16 cellular contexts compared by ENCODE assay signal in the genomic region with DNA sequence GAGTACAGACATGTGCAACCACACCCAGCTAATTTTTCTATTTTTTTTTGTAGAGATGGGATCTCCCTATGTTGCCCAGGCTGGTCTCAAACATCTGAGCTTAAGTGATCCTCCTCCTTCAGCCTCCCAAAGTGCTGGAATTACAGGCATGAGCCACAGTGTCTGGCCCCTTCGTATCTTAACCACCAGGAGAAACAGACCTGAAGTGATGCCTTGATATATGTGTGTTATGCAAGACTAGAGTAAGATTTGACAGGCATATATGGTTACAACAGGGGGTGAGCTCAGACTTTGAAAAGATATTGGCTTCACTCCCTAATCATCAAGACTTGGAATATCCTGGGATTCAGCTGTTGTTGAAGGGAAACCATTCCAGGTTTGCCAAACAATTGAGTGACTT. TPM values are rescaled to one million over a fixed set of nuclear protein-coding genes. Genes with fewer than 3 reads are reported as not detected.
DNase-seq lines count a peak whose midpoint lies in the region; ATAC-seq and TF ChIP-seq lines count a peak whose summit lies in the region.
"Had no signal": no experiment of that assay in that cellular context is flagged by ENCODE, and none has a peak within 500 bp of the region (broad histone marks: within the 10 kb centered on the region; RNA-seq: fewer than 3 reads in every experiment).

No MANE protein-coding gene starts in this region.

- DNase-seq in NOMO-1 treated with DMSO at 0.1 percent for 48 hours (lab: John Stamatoyannopoulos, UW; ENCODE audit: unreplicated experiment) (peak; percentile 15), NOMO-1 treated with dmso at 0.1 percent for 144 hours (lab: John Stamatoyannopoulos, UW; ENCODE audit: unreplicated experiment) (no peak), amniotic epithelial cell (ENCODE audit: low read depth) (peak; percentile 68), fibroblast of the aortic adventitia (ENCODE audit: low read depth) (peak; percentile 23), T-cell (no peak), foreskin fibroblast (no peak), GOT3 (lab: John Stamatoyannopoulos, UW) (no peak)
- DNase-seq: 8988T; CD4-positive, CD25-positive, alpha-beta regulatory T cell; DMS153; DMS79 treated with DMSO at 0.1 percent for 48 hours; EL had no signal

- H3K27me3 Mint-ChIP-seq in T-cell = peaks cover 0 to 3% of the 10 kb centered on the region in 2 donors

- H3K4me3 ChIP-seq in fibroblast of the aortic adventitia (ENCODE audit: low read depth, low read length) = no peak overlapping the region
- no peak overlapping the region for H3K4me3 ChIP-seq in foreskin fibroblast (ENCODE audit: low read depth in 1 of 2, low read length in 2 of 2)
- H3K4me3 ChIP-seq: BLaER1 treated with 17β-estradiol and CSF1 and Interleukin-3, amounts not matched to agents 10 nM and 100 nM; GM23338 had no signal

- POLR2A ChIA-PET in T-cell (lab: Charles Lee) = interaction anchor here in 1 of 2 donors (0.7 kb wide), 1 partner anchor 13 kb away, joined by 5 read pairs; no protein-coding TSS in a partner anchor

- no peak overlapping the region for H3K27ac Mint-ChIP-seq in T-cell
- H3K27ac Mint-ChIP-seq: CD4-positive, CD25-positive, alpha-beta regulatory T cell; GM23338; H9 had no signal

- no peaks in the 10 kb centered on the region for H3K9me3 Mint-ChIP-seq in T-cell
- H3K9me3 Mint-ChIP-seq: CD4-positive, CD25-positive, alpha-beta regulatory T cell; GM23338; H9 had no signal

- H3K36me3 Mint-ChIP-seq in T-cell = no peaks in the 10 kb centered on the region
- H3K36me3 Mint-ChIP-seq: CD4-positive, CD25-positive, alpha-beta regulatory T cell had no signal

- no peak for TF ChIP-seq CTCF in fibroblast of the aortic adventitia (IDR thresholded peaks at IDR 0.05; ENCODE audit: insufficient read depth, low read length)
- TF ChIP-seq CTCF in foreskin fibroblast (IDR thresholded peaks at IDR 0.05; ENCODE audit: low read depth, low read length) = no peak

- no peak overlapping the region for H3K4me3 Mint-ChIP-seq in T-cell
- H3K4me3 Mint-ChIP-seq: CD4-positive, CD25-positive, alpha-beta regulatory T cell; GM23338; H9 had no signal

- no peak for ATAC-seq in T-cell (replicated peaks in 1 of 4)
- ATAC-seq: GM23338, HepG2 had no signal

- peaks cover 0 to 14% (median 3%) of the 10 kb centered on the region in 3 donors for H3K4me1 Mint-ChIP-seq in T-cell

- CTCF ChIA-PET in T-cell (lab: Charles Lee) = interaction anchor here (0.5 kb wide), 2 partner anchors 41 to 634 kb away, joined by 3 read pairs; no protein-coding TSS in a partner anchor

RNA-seq across cellular contexts. Expression of a gene that starts 10.7 kb away (rescaled TPM):
- total RNA-seq in fibroblast of the aortic adventitia (ENCODE audit: low replicate concordance) (0.74 and 22.1 TPM in 2 replicates), T-cell (10 to 100 TPM in 2 of 5 donors, 1 to 10 TPM in 3; 5.3 to 19.6 (median 7.9) TPM)

RNA-seq across cellular contexts. Expression of a gene that starts 22.7 kb away (rescaled TPM):
- total RNA-seq in fibroblast of the aortic adventitia (ENCODE audit: low replicate concordance) (4.7 and 8.4 TPM in 2 replicates), T-cell (1 to 10 TPM in 3 of 5 donors, under 1 TPM in 2; 0.82 to 3.3 (median 1.1) TPM)

RNA-seq across cellular contexts. Expression of a gene that starts 55.4 kb away (rescaled TPM):
- total RNA-seq in fibroblast of the aortic adventitia (ENCODE audit: low replicate concordance) (0.25 TPM in 1 of 2 replicates, not detected in the other), T-cell (1 to 10 TPM in 2 of 5 donors, under 1 TPM in 3; 0.47 to 3.5 (median 0.88) TPM)
- total RNA-seq: CD4-positive, CD25-positive, alpha-beta regulatory T cell; GM23338; H9; HepG2 had no signal

Comparison
In these comparisons a context has a peak if more than half of its experiments do, and no peak if none do; other contexts are left out.
1. DNase-seq: peak in NOMO-1 treated with DMSO at 0.1 percent for 48 hours (single experiment), amniotic epithelial cell (single experiment) and fibroblast of the aortic adventitia (single experiment); none in NOMO-1 treated with dmso at 0.1 percent for 144 hours (single experiment), T-cell (0 of 34), foreskin fibroblast (0 of 2) and GOT3 (single experiment).